In the genomic region with DNA sequence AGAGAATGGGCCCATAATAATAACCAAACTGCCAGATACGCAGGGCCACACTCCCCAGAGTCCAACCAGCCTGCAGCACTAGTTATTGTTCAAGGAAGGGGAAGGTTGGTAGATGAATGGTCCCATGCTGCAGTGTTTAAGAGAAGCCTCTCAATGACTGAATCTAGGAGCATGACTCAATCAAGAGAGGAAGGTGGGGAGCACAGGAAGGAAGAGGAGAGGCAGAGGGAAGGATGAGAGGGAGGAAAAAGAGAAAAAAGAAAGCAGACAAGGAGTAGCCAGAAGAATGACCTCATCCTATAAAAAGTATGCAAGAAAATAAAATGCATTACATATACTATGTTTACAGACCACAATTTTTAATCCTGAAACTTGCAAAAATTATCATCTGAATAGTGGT, we compare ENCODE assay signal across 26 cellular contexts.
DNase-seq lines count a peak whose midpoint lies in the region; ATAC-seq and TF ChIP-seq lines count a peak whose summit lies in the region.
"Had no signal": no experiment of that assay in that cellular context is flagged by ENCODE, and none has a peak within 500 bp of the region (broad histone marks: within the 10 kb centered on the region; RNA-seq: fewer than 3 reads in every experiment).

No MANE protein-coding gene starts in this region.

- H3K9ac ChIP-seq in mammary epithelial cell (ENCODE audit: insufficient read depth, low read length): no peak overlapping the region

- dilution Hi-C loops in mammary epithelial cell (cut with HindIII; ENCODE audit: low sequenced_read_pairs): no loop called here

- H3K4me3 ChIP-seq in mammary epithelial cell (replicated peaks in 1 of 3; ENCODE audit: insufficient read depth in 1 of 3, low read depth in 2 of 3, low read length in 3 of 3) (no peak overlapping the region), breast epithelium (no peak overlapping the region)

- H3K9me3 ChIP-seq in mammary epithelial cell (replicated peaks; ENCODE audit: insufficient read depth, low read length) (no peaks in the 10 kb centered on the region), breast epithelium (no peaks in the 10 kb centered on the region)

- TF ChIP-seq CTCF in mammary epithelial cell (conservative IDR thresholded peaks at IDR 0.05 in 1 of 2, IDR thresholded peaks at IDR 0.05 in 1 of 2; ENCODE audit: extremely low read depth in 1 of 2, insufficient read depth in 1 of 2, low read depth in 1 of 2, low read length in 2 of 2): no peak
- no peak for TF ChIP-seq CTCF in breast epithelium (IDR thresholded peaks at IDR 0.05)
- TF ChIP-seq CTCF in foreskin keratinocyte (conservative IDR thresholded peaks at IDR 0.05): no peak

- H3K4me1 ChIP-seq in mammary epithelial cell (ENCODE audit: insufficient read depth, low read length) (no peaks in the 10 kb centered on the region), breast epithelium (no peaks in the 10 kb centered on the region), foreskin keratinocyte (no peaks in the 10 kb centered on the region)

- no peak overlapping the region for H2AFZ ChIP-seq in mammary epithelial cell (ENCODE audit: low read depth, low read length)

- H3K27ac ChIP-seq in mammary epithelial cell (ENCODE audit: insufficient read depth, low read depth, low read length) (no peak overlapping the region), breast epithelium (no peak overlapping the region), foreskin keratinocyte (no peak overlapping the region), temporal lobe (ENCODE audit: low read depth, low read length) (peak overlapping the region; percentile 14)
- H3K27ac ChIP-seq: 22Rv1 had no signal

- H3K27me3 ChIP-seq in mammary epithelial cell (ENCODE audit: insufficient read depth, low read length) (no peaks in the 10 kb centered on the region), breast epithelium (no peaks in the 10 kb centered on the region), foreskin keratinocyte (no peaks in the 10 kb centered on the region)

- no peaks in the 10 kb centered on the region for H4K20me1 ChIP-seq in mammary epithelial cell (ENCODE audit: insufficient read depth, low read length)

- CTCF ChIA-PET in mammary epithelial cell (lab: Charles Lee; ENCODE audit: low non-redundant PET): no interaction called here

- in situ Hi-C loops in mammary epithelial cell (cut with MboI; ENCODE audit: low sequenced_read_pairs in 2 of 2) (loop anchor here (10.0 to 25.0 kb wide), 3 partner anchors 371 to 441 kb away; no protein-coding TSS in a partner anchor), KBM-7 (cut with MboI; ENCODE audit: low pct_unique_long_range_greater_than_20kb, low sequenced_read_pairs) (loop anchor here (25.0 kb wide), 1 partner anchor 374 kb away; no protein-coding TSS in a partner anchor)

- H3K79me2 ChIP-seq in mammary epithelial cell (ENCODE audit: insufficient read depth, low read length): no peaks in the 10 kb centered on the region

- no peak for TF ChIP-seq POLR2A in breast epithelium (IDR thresholded peaks at IDR 0.05)

- ATAC-seq in foreskin keratinocyte (peak; percentile 37), HG03097 (IDR thresholded peaks at IDR 0.05; ENCODE audit: low FRiP score, unreplicated experiment) (no peak)

- no TSS peak for BruUV-seq in mammary epithelial cell (replicated peaks; lab: Mats Ljungman, UMichigan)

- peak; percentile 9 for DNase-seq in mammary epithelial cell
- DNase-seq in breast epithelium (ENCODE audit: low spot score in 2 of 2): no peak
- DNase-seq in foreskin keratinocyte: no peak
- no peak for DNase-seq in KBM-7
- DNase-seq in activated gamma-delta T cell treated with Interleukin-2 at 50 U/mL for 16 hours: no peak
- DNase-seq: activated CD4-positive, alpha-beta T cell treated with anti-CD3 and anti-CD28 coated beads for 1 hour; activated CD8-positive, alpha-beta memory T cell treated with anti-CD3 and anti-CD28 coated beads for 24 hours; activated naive CD4-positive, alpha-beta T cell treated with anti-CD3 and anti-CD28 coated beads for 36 hours; activated T-cell treated with anti-CD3 and anti-CD28 coated beads, Interleukin-2, amount 50 U/mL, for 24 hours; AML-193; anterior cingulate cortex; DMS79; hypothalamus; mesenchymal stem cell; NCI-H1436; NCI-H2107; NCI-H510A treated with DMSO at 0.1 percent for 48 hours; occipital lobe; retina; stimulated activated CD4-positive, alpha-beta T cell treated with anti-CD3 and anti-CD28 coated beads, Interleukin-2, amount 100 ng/mL, for 48 hours; stimulated activated naive CD4-positive, alpha-beta T cell treated with Interleukin-2 at 50 U/mL for 16 hours; T-helper 9 cell had no signal

- H3K36me3 ChIP-seq in mammary epithelial cell (ENCODE audit: insufficient read depth, low read length) (no peaks in the 10 kb centered on the region), breast epithelium (no peaks in the 10 kb centered on the region)

- WGBS in mammary epithelial cell (ENCODE audit: low coverage, missing lambda C conversion rate): 100% methylated on average over 1 of the region's 1 CpG

- no peak overlapping the region for H3K4me2 ChIP-seq in mammary epithelial cell (ENCODE audit: insufficient read depth, low read depth, low read length)

- intact Hi-C loops in mammary epithelial cell (cut with micrococcal nuclease): no loop called here
- intact Hi-C loops in breast epithelium (cut with DNase I; ENCODE audit: low total_unique reads): no loop called here

TF ChIP-seq in PFSK-1, 5 proteins besides CTCF, POLR2A, EP300 and RAD21:
- TF ChIP-seq SIN3A (IDR thresholded peaks at IDR 0.05; ENCODE audit: borderline replicate concordance, insufficient read depth, low read length): peak; percentile 88; the same call in 1 of the 2 replicates
- TF ChIP-seq, protein P1, sequence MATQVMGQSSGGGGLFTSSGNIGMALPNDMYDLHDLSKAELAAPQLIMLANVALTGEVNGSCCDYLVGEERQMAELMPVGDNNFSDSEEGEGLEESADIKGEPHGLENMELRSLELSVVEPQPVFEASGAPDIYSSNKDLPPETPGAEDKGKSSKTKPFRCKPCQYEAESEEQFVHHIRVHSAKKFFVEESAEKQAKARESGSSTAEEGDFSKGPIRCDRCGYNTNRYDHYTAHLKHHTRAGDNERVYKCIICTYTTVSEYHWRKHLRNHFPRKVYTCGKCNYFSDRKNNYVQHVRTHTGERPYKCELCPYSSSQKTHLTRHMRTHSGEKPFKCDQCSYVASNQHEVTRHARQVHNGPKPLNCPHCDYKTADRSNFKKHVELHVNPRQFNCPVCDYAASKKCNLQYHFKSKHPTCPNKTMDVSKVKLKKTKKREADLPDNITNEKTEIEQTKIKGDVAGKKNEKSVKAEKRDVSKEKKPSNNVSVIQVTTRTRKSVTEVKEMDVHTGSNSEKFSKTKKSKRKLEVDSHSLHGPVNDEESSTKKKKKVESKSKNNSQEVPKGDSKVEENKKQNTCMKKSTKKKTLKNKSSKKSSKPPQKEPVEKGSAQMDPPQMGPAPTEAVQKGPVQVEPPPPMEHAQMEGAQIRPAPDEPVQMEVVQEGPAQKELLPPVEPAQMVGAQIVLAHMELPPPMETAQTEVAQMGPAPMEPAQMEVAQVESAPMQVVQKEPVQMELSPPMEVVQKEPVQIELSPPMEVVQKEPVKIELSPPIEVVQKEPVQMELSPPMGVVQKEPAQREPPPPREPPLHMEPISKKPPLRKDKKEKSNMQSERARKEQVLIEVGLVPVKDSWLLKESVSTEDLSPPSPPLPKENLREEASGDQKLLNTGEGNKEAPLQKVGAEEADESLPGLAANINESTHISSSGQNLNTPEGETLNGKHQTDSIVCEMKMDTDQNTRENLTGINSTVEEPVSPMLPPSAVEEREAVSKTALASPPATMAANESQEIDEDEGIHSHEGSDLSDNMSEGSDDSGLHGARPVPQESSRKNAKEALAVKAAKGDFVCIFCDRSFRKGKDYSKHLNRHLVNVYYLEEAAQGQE (IDR thresholded peaks at IDR 0.05; ENCODE audit: insufficient read depth in 1 of 2, low read depth in 2 of 2, low read length in 2 of 2): 0 out of 4 replicates have a peak, but pooled peaks of 1 of the 2 experiments have one; percentile 34
- no peak for TF ChIP-seq FOXP2 (optimal IDR thresholded peaks at IDR 0.05; ENCODE audit: borderline replicate concordance, extremely low read depth, extremely low read length, insufficient read depth)
